21 cellular contexts compared by ENCODE assay signal in genomic region chr9:136823136-136824046, GRCh38. TPM values are rescaled to one million over a fixed set of nuclear protein-coding genes. Genes with fewer than 3 reads are reported as not detected.
DNase-seq lines count a peak whose midpoint lies in the region; ATAC-seq and TF ChIP-seq lines count a peak whose summit lies in the region.
"Had no signal": no experiment of that assay in that cellular context is flagged by ENCODE, and none has a peak within 500 bp of the region (broad histone marks: within the 10 kb centered on the region; RNA-seq: fewer than 3 reads in every experiment).

No MANE protein-coding gene starts in this region.

- H3K27me3 Mint-ChIP-seq in natural killer cell treated with Interleukin-12 subunit alpha and Interleukin-12 subunit beta and Interleukin-15 and Interleukin-18, amount 100 ng/mL, for 72 hours = no peaks in the 10 kb centered on the region
- peaks cover 0 to 2% of the 10 kb centered on the region in 2 donors for H3K27me3 Mint-ChIP-seq in natural killer cell (ENCODE audit: low read depth in 2 of 2)
- H3K27me3 Mint-ChIP-seq in glutamatergic neuron (ENCODE audit: unreplicated experiment) = peaks cover 11% of the 10 kb centered on the region
- H3K27me3 Mint-ChIP-seq: activated CD8-positive, alpha-beta T cell treated with anti-CD3 and anti-CD28 coated beads for 36 hours; brain; IgD-negative memory B cell had no signal

- intact Hi-C loops in natural killer cell (cut with micrococcal nuclease) = no loop called here

- peak; percentile 60 for DNase-seq in natural killer cell treated with Interleukin-12 subunit alpha and Interleukin-12 subunit beta and Interleukin-15 and Interleukin-18, amount 100 ng/mL, for 72 hours (ENCODE audit: low spot score)
- no peak for DNase-seq in natural killer cell
- peak; percentile 64 to 73 for DNase-seq in NCI-H526 (lab: John Stamatoyannopoulos, UW)
- DNase-seq in glutamatergic neuron = peak; percentile 14
- no peak for DNase-seq in GM13977 (ENCODE audit: low spot score)
- DNase-seq: activated CD4-positive, alpha-beta T cell treated with anti-CD3 and anti-CD28 coated beads for 1 hour; activated CD8-positive, alpha-beta T cell treated with anti-CD3 and anti-CD28 coated beads for 36 hours; activated effector memory CD4-positive, alpha-beta T cell treated with anti-CD3 and anti-CD28 coated beads, Interleukin-2, amount 50 U/mL, for 16 hours; foreskin melanocyte; hippocampal formation; NCI-H1092; NCI-H2081 treated with DMSO at 0.1 percent for 48 hours; NCI-H69; SHP77 treated with DMSO at 0.1 percent for 48 hours; sigmoid colon; stimulated activated naive CD4-positive, alpha-beta T cell treated with Interleukin-2 at 50 U/mL for 16 hours; uterus had no signal

- no peak overlapping the region for H3K4me3 Mint-ChIP-seq in natural killer cell treated with Interleukin-12 subunit alpha and Interleukin-12 subunit beta and Interleukin-15 and Interleukin-18, amount 100 ng/mL, for 72 hours
- H3K4me3 Mint-ChIP-seq in natural killer cell (no peak overlapping the region), glutamatergic neuron (ENCODE audit: unreplicated experiment) (peak overlapping the region; percentile 4)
- H3K4me3 Mint-ChIP-seq: activated CD8-positive, alpha-beta T cell treated with anti-CD3 and anti-CD28 coated beads for 36 hours; brain; IgD-negative memory B cell had no signal

- H3K27ac Mint-ChIP-seq in natural killer cell treated with Interleukin-12 subunit alpha and Interleukin-12 subunit beta and Interleukin-15 and Interleukin-18, amount 100 ng/mL, for 72 hours = no peak overlapping the region
- H3K27ac Mint-ChIP-seq in natural killer cell (no peak overlapping the region), glutamatergic neuron (ENCODE audit: unreplicated experiment) (peak overlapping the region; percentile 79)
- H3K27ac Mint-ChIP-seq: activated CD8-positive, alpha-beta T cell treated with anti-CD3 and anti-CD28 coated beads for 36 hours; IgD-negative memory B cell had no signal

- H3K36me3 Mint-ChIP-seq in natural killer cell treated with Interleukin-12 subunit alpha and Interleukin-12 subunit beta and Interleukin-15 and Interleukin-18, amount 100 ng/mL, for 72 hours = no peaks in the 10 kb centered on the region
- H3K36me3 Mint-ChIP-seq in natural killer cell (no peaks in the 10 kb centered on the region), glutamatergic neuron (ENCODE audit: unreplicated experiment) (peaks cover 4% of the 10 kb centered on the region)
- H3K36me3 Mint-ChIP-seq: IgD-negative memory B cell had no signal

- H3K9me3 Mint-ChIP-seq in natural killer cell treated with Interleukin-12 subunit alpha and Interleukin-12 subunit beta and Interleukin-15 and Interleukin-18, amount 100 ng/mL, for 72 hours = no peaks in the 10 kb centered on the region
- H3K9me3 Mint-ChIP-seq in natural killer cell = no peaks in the 10 kb centered on the region
- H3K9me3 Mint-ChIP-seq in glutamatergic neuron (ENCODE audit: unreplicated experiment) = peaks cover 12% of the 10 kb centered on the region
- H3K9me3 Mint-ChIP-seq: activated CD8-positive, alpha-beta T cell treated with anti-CD3 and anti-CD28 coated beads for 36 hours; brain; IgD-negative memory B cell had no signal

- in situ Hi-C loops in GM13977 (cut with MboI; ENCODE audit: low pct_unique_long_range_greater_than_20kb, low sequenced_read_pairs, unreplicated experiment) = no loop called here

- TF ChIP-seq CTCF in natural killer cell (IDR thresholded peaks at IDR 0.05) = no peak
- TF ChIP-seq CTCF in glutamatergic neuron (IDR thresholded peaks at IDR 0.05; ENCODE audit: partially characterized antibody, unreplicated experiment) = no peak
- TF ChIP-seq CTCF in GM13977 (IDR thresholded peaks at IDR 0.05; ENCODE audit: extremely low read depth, insufficient read depth, missing control alignments) = no peak

- H3K4me1 Mint-ChIP-seq in natural killer cell treated with Interleukin-12 subunit alpha and Interleukin-12 subunit beta and Interleukin-15 and Interleukin-18, amount 100 ng/mL, for 72 hours (ENCODE audit: low read depth in 2 of 2) = peaks cover 6% of the 10 kb centered on the region in 2 donors
- peaks cover 6 to 14% of the 10 kb centered on the region in 2 donors for H3K4me1 Mint-ChIP-seq in natural killer cell
- peaks cover 19% of the 10 kb centered on the region for H3K4me1 Mint-ChIP-seq in glutamatergic neuron (ENCODE audit: low read depth, unreplicated experiment)

- ATAC-seq in natural killer cell treated with Interleukin-12 subunit alpha and Interleukin-12 subunit beta and Interleukin-15 and Interleukin-18, amount 100 ng/mL, for 72 hours = no peak
- ATAC-seq in natural killer cell (no peak), GM19035 (IDR thresholded peaks at IDR 0.05; ENCODE audit: unreplicated experiment) (no peak), HG03108 (IDR thresholded peaks at IDR 0.05; ENCODE audit: unreplicated experiment) (no peak)
- ATAC-seq: activated CD8-positive, alpha-beta T cell treated with anti-CD3 and anti-CD28 coated beads for 36 hours had no signal

RNA-seq across cellular contexts. Expression of gene RABL6, which starts 15.6 kb away (rescaled TPM):
- total RNA-seq in natural killer cell treated with Interleukin-12 subunit alpha and Interleukin-12 subunit beta and Interleukin-15 and Interleukin-18, amount 100 ng/mL, for 72 hours = 100 to 1,000 TPM in 1 of 2 donors, 10 to 100 TPM in 1; 74.1 to 151 TPM
- total RNA-seq in natural killer cell (10 to 100 TPM; 72.7 to 82.5 (median 75.9) TPM), glutamatergic neuron (ENCODE audit: unreplicated experiment) (149 TPM)

RNA-seq across cellular contexts. Expression of gene AJM1, which starts 18.9 kb away (rescaled TPM):
- 10 to 100 TPM in 1 of 2 donors, 1 to 10 TPM in 1; 7.8 to 11.2 TPM for total RNA-seq in natural killer cell treated with Interleukin-12 subunit alpha and Interleukin-12 subunit beta and Interleukin-15 and Interleukin-18, amount 100 ng/mL, for 72 hours
- total RNA-seq in natural killer cell = 10 to 100 TPM; 26.6 to 35.6 (median 31.5) TPM
- total RNA-seq in glutamatergic neuron (ENCODE audit: unreplicated experiment) = 15.3 TPM

RNA-seq across cellular contexts. Expression of gene PHPT1, which starts 25.8 kb away (rescaled TPM):
- total RNA-seq in natural killer cell treated with Interleukin-12 subunit alpha and Interleukin-12 subunit beta and Interleukin-15 and Interleukin-18, amount 100 ng/mL, for 72 hours = 100 to 1,000 TPM in 1 of 2 donors, 10 to 100 TPM in 1; 71.5 to 108 TPM
- total RNA-seq in natural killer cell = 10 to 100 TPM; 63.5 to 69.8 (median 67.7) TPM
- total RNA-seq in glutamatergic neuron (ENCODE audit: unreplicated experiment) = 101 TPM

RNA-seq across cellular contexts. Expression of gene CCDC183, which starts 27.3 kb away (rescaled TPM):
- under 1 TPM; 0.38 to 0.45 TPM for total RNA-seq in natural killer cell treated with Interleukin-12 subunit alpha and Interleukin-12 subunit beta and Interleukin-15 and Interleukin-18, amount 100 ng/mL, for 72 hours
- total RNA-seq in natural killer cell = under 1 TPM; 0.56 to 0.75 (median 0.65) TPM
- 20.0 TPM for total RNA-seq in glutamatergic neuron (ENCODE audit: unreplicated experiment)

RNA-seq across cellular contexts. Expression of gene MAMDC4, which starts 28.8 kb away (rescaled TPM):
- total RNA-seq in natural killer cell treated with Interleukin-12 subunit alpha and Interleukin-12 subunit beta and Interleukin-15 and Interleukin-18, amount 100 ng/mL, for 72 hours = 10 to 100 TPM; 16.0 to 17.2 TPM
- 1 to 10 TPM; 4.6 to 6.5 (median 5.8) TPM for total RNA-seq in natural killer cell
- total RNA-seq in glutamatergic neuron (ENCODE audit: unreplicated experiment) = 17.6 TPM

Comparison
In these comparisons a context has a peak if more than half of its experiments do, and no peak if none do; other contexts are left out.
1. DNase-seq: peak in natural killer cell treated with Interleukin-12 subunit alpha and Interleukin-12 subunit beta and Interleukin-15 and Interleukin-18, amount 100 ng/mL, for 72 hours (single experiment), NCI-H526 (2 of 2) and glutamatergic neuron (single experiment); none in natural killer cell (single experiment) and GM13977 (single experiment).